1 cellular context compared by ENCODE assay signal in genomic region chr12:112013601-112014402, GRCh38.
TF ChIP-seq lines count a peak whose summit lies in the region.

No MANE protein-coding gene starts in this region.

TF ChIP-seq in HepG2, 621 proteins besides CTCF, POLR2A, EP300 and RAD21 (continued from another document and continues in another):
- TF ChIP-seq UBTF (CRISPR knock-in tag; IDR thresholded peaks at IDR 0.05) (peak; percentile 54), TERF1 (CRISPR knock-in tag; IDR thresholded peaks at IDR 0.05) (no peak), KMT2A (CRISPR knock-in tag; IDR thresholded peaks at IDR 0.05) (peak; percentile 18; the same call in 1 of the 2 replicates), ZBTB14 (CRISPR knock-in tag; IDR thresholded peaks at IDR 0.05) (no peak; the same call in 1 of the 2 replicates), TFE3 (CRISPR knock-in tag; IDR thresholded peaks at IDR 0.05) (peak; percentile 62; the same call in 1 of the 2 replicates), ZNF441 (CRISPR knock-in tag; IDR thresholded peaks at IDR 0.05; ENCODE audit: borderline replicate concordance) (0 out of 2 replicates have a peak, but pooled peaks have one; percentile 11), ATF5 (CRISPR knock-in tag; IDR thresholded peaks at IDR 0.05; ENCODE audit: low read depth) (0 out of 2 replicates have a peak, but pooled peaks have one; percentile 91), ZFP41 (CRISPR knock-in tag; IDR thresholded peaks at IDR 0.05; ENCODE audit: borderline replicate concordance) (no peak), GZF1 (CRISPR knock-in tag; IDR thresholded peaks at IDR 0.05) (no peak), ZNF263 (CRISPR knock-in tag; IDR thresholded peaks at IDR 0.05) (no peak), NFE2L1 (CRISPR knock-in tag; IDR thresholded peaks at IDR 0.05; ENCODE audit: borderline replicate concordance) (no peak), LBX2 (CRISPR knock-in tag; IDR thresholded peaks at IDR 0.05; ENCODE audit: borderline replicate concordance) (no peak), SALL1 (CRISPR knock-in tag; IDR thresholded peaks at IDR 0.05) (peak; percentile 27; the same call in 1 of the 2 replicates), NCOA1 (CRISPR knock-in tag; IDR thresholded peaks at IDR 0.05) (peak; percentile 42; the same call in 1 of the 2 replicates), ZNF549 (CRISPR knock-in tag; IDR thresholded peaks at IDR 0.05) (peak; percentile 100), ZNF670 (CRISPR knock-in tag; IDR thresholded peaks at IDR 0.05; ENCODE audit: borderline replicate concordance) (0 out of 2 replicates have a peak, but pooled peaks have one; percentile 68), HNF4A (CRISPR knock-in tag; IDR thresholded peaks at IDR 0.05) (0 out of 2 replicates have a peak, but pooled peaks have one; percentile 3), PAX8 (CRISPR knock-in tag; IDR thresholded peaks at IDR 0.05; ENCODE audit: borderline replicate concordance) (peak; percentile 78; the same call in 1 of the 2 replicates), FOXJ3 (CRISPR knock-in tag; IDR thresholded peaks at IDR 0.05; ENCODE audit: borderline replicate concordance) (no peak), ZC3H13 (CRISPR knock-in tag; IDR thresholded peaks at IDR 0.05) (peak; percentile 27; the same call in 1 of the 2 replicates), MXI1 (IDR thresholded peaks at IDR 0.05; ENCODE audit: borderline replicate concordance, low read depth, low read length) (peak; percentile 30; the same call in 1 of the 3 replicates), KAT8 (CRISPR knock-in tag; IDR thresholded peaks at IDR 0.05) (0 out of 2 replicates have a peak, but pooled peaks have one; percentile 13), GATAD2A (CRISPR knock-in tag; IDR thresholded peaks at IDR 0.05) (peak; percentile 71), HDAC6 (IDR thresholded peaks at IDR 0.05; ENCODE audit: low read depth, low read length) (no peak), ZMYM3 (CRISPR knock-in tag; IDR thresholded peaks at IDR 0.05) (no peak), ZBTB44 (CRISPR knock-in tag; IDR thresholded peaks at IDR 0.05) (no peak), IRX3 (CRISPR knock-in tag; IDR thresholded peaks at IDR 0.05; ENCODE audit: borderline replicate concordance, low read depth) (peak; percentile 59; the same call in 1 of the 2 replicates), MATR3 (CRISPR knock-in tag; IDR thresholded peaks at IDR 0.05) (no peak), LRRFIP1 (CRISPR knock-in tag; conservative IDR thresholded peaks at IDR 0.05) (no peak), ZNF124 (CRISPR knock-in tag; IDR thresholded peaks at IDR 0.05) (no peak), ZNF580 (CRISPR knock-in tag; IDR thresholded peaks at IDR 0.05; ENCODE audit: borderline replicate concordance, low read depth) (peak; percentile 64; the same call in 1 of the 2 replicates), NCOR1 (IDR thresholded peaks at IDR 0.05; ENCODE audit: borderline replicate concordance, low read length) (0 out of 2 replicates have a peak, but pooled peaks have one; percentile 5), ZNF17 (CRISPR knock-in tag; IDR thresholded peaks at IDR 0.05) (no peak), ZNF501 (CRISPR knock-in tag; IDR thresholded peaks at IDR 0.05) (peak; percentile 89), ZNF101 (CRISPR knock-in tag; IDR thresholded peaks at IDR 0.05; ENCODE audit: borderline replicate concordance, low read depth) (peak; percentile 56; the same call in 1 of the 2 replicates), ZNF704 (CRISPR knock-in tag; IDR thresholded peaks at IDR 0.05; ENCODE audit: borderline replicate concordance) (peak; percentile 83; the same call in 1 of the 2 replicates), ZNF292 (CRISPR knock-in tag; IDR thresholded peaks at IDR 0.05; ENCODE audit: borderline replicate concordance, low read depth) (no peak), RCOR2 (CRISPR knock-in tag; IDR thresholded peaks at IDR 0.05) (no peak), TOE1 (CRISPR knock-in tag; IDR thresholded peaks at IDR 0.05) (no peak), ZFP37 (CRISPR knock-in tag; IDR thresholded peaks at IDR 0.05; ENCODE audit: borderline replicate concordance) (no peak), SNRNP70 (IDR thresholded peaks at IDR 0.05; ENCODE audit: low read depth, low read length) (no peak), ZNF672 (CRISPR knock-in tag; IDR thresholded peaks at IDR 0.05) (no peak), ZNF619 (CRISPR knock-in tag; IDR thresholded peaks at IDR 0.05) (no peak), ZFP36L2 (CRISPR knock-in tag; IDR thresholded peaks at IDR 0.05) (0 out of 2 replicates have a peak, but pooled peaks have one; percentile 43), BRD4 (CRISPR knock-in tag; IDR thresholded peaks at IDR 0.05) (no peak; the same call in 1 of the 2 replicates), NR2F1 (CRISPR knock-in tag; IDR thresholded peaks at IDR 0.05) (peak; percentile 56 to 59; a peak in 3 of 4 replicates), ZNF800 (CRISPR knock-in tag; IDR thresholded peaks at IDR 0.05) (0 out of 2 replicates have a peak, but pooled peaks have one; percentile 14), HDAC1 (CRISPR knock-in tag; IDR thresholded peaks at IDR 0.05) (peak; percentile 50), NCOA2 (CRISPR knock-in tag; IDR thresholded peaks at IDR 0.05) (no peak; the same call in 1 of the 2 replicates), ETV6 (CRISPR knock-in tag; conservative IDR thresholded peaks at IDR 0.05) (peak; percentile 75; the same call in 1 of the 2 replicates), ZBTB7B (CRISPR knock-in tag; IDR thresholded peaks at IDR 0.05) (peak; percentile 36; the same call in 1 of the 2 replicates), FOXA3 (CRISPR knock-in tag; IDR thresholded peaks at IDR 0.05) (peak; percentile 54), ZMAT3 (CRISPR knock-in tag; conservative IDR thresholded peaks at IDR 0.05) (peak; percentile 79), SP1 (IDR thresholded peaks at IDR 0.05) (no peak), SP1 (CRISPR knock-in tag; IDR thresholded peaks at IDR 0.05) (peak; percentile 47)
